Comparison of ENCODE assay signal across 30 cellular contexts in genomic region chr7:99971242-99971641, GRCh38. TPM values are rescaled to one million over a fixed set of nuclear protein-coding genes. Genes with fewer than 3 reads are reported as not detected.
"Had no signal": no experiment of that assay in that cellular context is flagged by ENCODE, and none has a peak within 500 bp of the region (broad histone marks: within the 10 kb centered on the region; RNA-seq: fewer than 3 reads in every experiment).

No MANE protein-coding gene starts in this region.

- DNase-seq: activated B cell treated with CpG ODN at 0.5 μM for 24 hours; activated CD4-positive, alpha-beta memory T cell treated with anti-CD3 and anti-CD28 coated beads for 36 hours; activated CD4-positive, alpha-beta T cell treated with anti-CD3 and anti-CD28 coated beads for 4 hours; activated CD4-positive, alpha-beta T cell treated with anti-CD3 and anti-CD28 coated beads, Interleukin-2, amount 10 ng/mL, durations not matched to agents 24 days and 14 days; activated CD4-positive, alpha-beta T cell treated with anti-CD3 and anti-CD28 coated beads, Interleukin-2, amount 50 U/mL, for 1 hour; activated CD4-positive, alpha-beta T cell treated with anti-CD3 and anti-CD28 coated beads, Interleukin-2, amount 50 U/mL, for 4 hours; activated CD4-positive, CD25-positive, alpha-beta regulatory T cell treated with anti-CD3 and anti-CD28 coated beads, Interleukin-2, amount 50 U/mL, for 72 hours; activated CD8-positive, alpha-beta memory T cell treated with anti-CD3 and anti-CD28 coated beads, Interleukin-2, amount 50 U/mL, for 48 hours; activated CD8-positive, alpha-beta T cell treated with anti-CD3 and anti-CD28 coated beads for 36 hours; activated gamma-delta T cell; activated naive CD4-positive, alpha-beta T cell treated with anti-CD3 and anti-CD28 coated beads, Interleukin-2, amount 10 ng/mL, durations not matched to agents 7 days and 5 days; activated naive CD4-positive, alpha-beta T cell treated with Interleukin-2 at 50 U/mL for 16 hours; activated naive CD8-positive, alpha-beta T cell treated with anti-CD3 and anti-CD28 coated beads, Interleukin-2, amount 10 ng/mL, durations not matched to agents 7 days and 5 days; activated naive CD8-positive, alpha-beta T cell treated with anti-CD3 and anti-CD28 coated beads, Interleukin-2, amount 50 U/mL, for 24 hours; activated T-cell treated with anti-CD3 and anti-CD28 coated beads, Interleukin-2, amount 50 U/mL, for 24 hours; activated T-cell treated with anti-CD3 and anti-CD28 coated beads, Interleukin-2, amount 50 U/mL, for 48 hours; amygdala; anterior cingulate cortex; central memory CD4-positive, alpha-beta T cell; SW 1271; T-helper 1 cell; T-helper 2 cell; T-helper 9 cell had no signal

- H3K4me1 ChIP-seq: ascending aorta had no signal

- H3K27me3 ChIP-seq: ascending aorta had no signal

- H3K4me3 ChIP-seq: ascending aorta had no signal

- FAIRE-seq: TTC549 had no signal

- H3K27ac ChIP-seq: ascending aorta, VCaP had no signal

- H3K9me3 ChIP-seq: ascending aorta had no signal

- ATAC-seq: activated CD8-positive, alpha-beta T cell treated with anti-CD3 and anti-CD28 coated beads for 36 hours; activated naive CD8-positive, alpha-beta T cell treated with anti-CD3 and anti-CD28 coated beads, Interleukin-2, amount 50 U/mL, for 24 hours had no signal

- H3K36me3 ChIP-seq: ascending aorta had no signal

RNA-seq across cellular contexts. Expression of gene AZGP1, which starts 4.6 kb away (rescaled TPM):
- total RNA-seq: activated B cell treated with CpG ODN at 0.5 μM for 24 hours; activated CD4-positive, alpha-beta memory T cell treated with anti-CD3 and anti-CD28 coated beads for 36 hours; activated CD4-positive, alpha-beta T cell treated with anti-CD3 and anti-CD28 coated beads, Interleukin-2, amount 10 ng/mL, durations not matched to agents 24 days and 14 days; activated CD8-positive, alpha-beta memory T cell treated with anti-CD3 and anti-CD28 coated beads for 36 hours; activated CD8-positive, alpha-beta T cell treated with anti-CD3 and anti-CD28 coated beads for 36 hours; activated naive CD8-positive, alpha-beta T cell treated with anti-CD3 and anti-CD28 coated beads, Interleukin-2, amount 10 ng/mL, durations not matched to agents 7 days and 5 days; activated T-helper 2 cell treated with anti-CD3 and anti-CD28 coated beads, Interferon-gamma antibody, Interleukin-2, Interleukin-4, amounts not matched to agents 10 μg/mL and 5 μg/mL and 100 μg/mL, durations not matched to agents 14 hours and 24 hours and 36 hours; ascending aorta had no signal

RNA-seq across cellular contexts. Expression of gene GJC3, which starts 41.8 kb away (rescaled TPM):
- total RNA-seq: activated B cell treated with CpG ODN at 0.5 μM for 24 hours; activated CD4-positive, alpha-beta T cell treated with anti-CD3 and anti-CD28 coated beads, Interleukin-2, amount 10 ng/mL, durations not matched to agents 24 days and 14 days; activated naive CD8-positive, alpha-beta T cell treated with anti-CD3 and anti-CD28 coated beads, Interleukin-2, amount 10 ng/mL, durations not matched to agents 7 days and 5 days; ascending aorta; cardiac septum; cerebellum had no signal
